23 cellular contexts compared by ENCODE assay signal in genomic region chr7:148665211-148665610, GRCh38.
"Had no signal": no experiment of that assay in that cellular context is flagged by ENCODE, and none has a peak within 500 bp of the region (broad histone marks: within the 10 kb centered on the region; RNA-seq: fewer than 3 reads in every experiment).

No MANE protein-coding gene starts in this region.

- H3K27ac ChIP-seq: esophagus squamous epithelium, neutrophil, parathyroid adenoma, prostate gland, right atrium auricular region, stomach, thyroid gland had no signal

- H3K4me1 ChIP-seq: esophagus squamous epithelium, parathyroid adenoma, prostate gland, right atrium auricular region, stomach had no signal

- H3K4me1 Mint-ChIP-seq: naive B cell; neural crest cell; stimulated activated effector memory CD8-positive, alpha-beta T cell treated with anti-CD3 and anti-CD28 coated beads, Interleukin-12 subunit alpha, Interleukin-12 subunit beta, amount 100 ng/mL, for 72 hours had no signal

- H2AFZ ChIP-seq: parathyroid adenoma had no signal

- H3K36me3 Mint-ChIP-seq: naive B cell; natural killer cell treated with Interleukin-12 subunit alpha and Interleukin-12 subunit beta and Interleukin-15 and Interleukin-18, amount 100 ng/mL, for 72 hours; stimulated activated effector memory CD8-positive, alpha-beta T cell treated with anti-CD3 and anti-CD28 coated beads, Interleukin-12 subunit alpha, Interleukin-12 subunit beta, amount 100 ng/mL, for 72 hours had no signal

- ATAC-seq: effector memory CD8-positive, alpha-beta T cell; natural killer cell treated with Interleukin-12 subunit alpha and Interleukin-12 subunit beta and Interleukin-15 and Interleukin-18, amount 100 ng/mL, for 72 hours; stimulated activated effector memory CD8-positive, alpha-beta T cell treated with anti-CD3 and anti-CD28 coated beads, Interleukin-12 subunit alpha, Interleukin-12 subunit beta, amount 100 ng/mL, for 72 hours had no signal

- H3K79me2 ChIP-seq: parathyroid adenoma had no signal

- H3K9me3 Mint-ChIP-seq: effector memory CD8-positive, alpha-beta T cell; naive B cell; natural killer cell treated with Interleukin-12 subunit alpha and Interleukin-12 subunit beta and Interleukin-15 and Interleukin-18, amount 100 ng/mL, for 72 hours; stimulated activated effector memory CD8-positive, alpha-beta T cell treated with anti-CD3 and anti-CD28 coated beads, Interleukin-12 subunit alpha, Interleukin-12 subunit beta, amount 100 ng/mL, for 72 hours had no signal

- H3K27me3 ChIP-seq: esophagus squamous epithelium, neutrophil, right atrium auricular region, stomach, thyroid gland had no signal

- H3K4me3 ChIP-seq: esophagus squamous epithelium, lung, prostate gland, right atrium auricular region, stomach, thyroid gland had no signal

- H3K36me3 ChIP-seq: esophagus squamous epithelium, neutrophil, prostate gland, right atrium auricular region, stomach, thyroid gland had no signal

- FAIRE-seq: endometrium, keratinocyte had no signal

- H3K9me3 ChIP-seq: esophagus squamous epithelium, neutrophil, prostate gland, right atrium auricular region, stomach, thyroid gland had no signal

- H3K4me3 Mint-ChIP-seq: effector memory CD8-positive, alpha-beta T cell; memory B cell; naive B cell; natural killer cell treated with Interleukin-12 subunit alpha and Interleukin-12 subunit beta and Interleukin-15 and Interleukin-18, amount 100 ng/mL, for 72 hours; neural crest cell; stimulated activated effector memory CD8-positive, alpha-beta T cell treated with anti-CD3 and anti-CD28 coated beads, Interleukin-12 subunit alpha, Interleukin-12 subunit beta, amount 100 ng/mL, for 72 hours had no signal

- H3K9ac ChIP-seq: parathyroid adenoma had no signal

- DNase-seq: cortex of kidney; effector memory CD8-positive, alpha-beta T cell; erythroblast; esophagus squamous epithelium; foreskin melanocyte; naive B cell; stimulated activated CD4-positive, alpha-beta T cell treated with anti-CD3 and anti-CD28 coated beads, Interleukin-2, amount 100 ng/mL, for 24 hours; stimulated activated CD4-positive, alpha-beta T cell treated with anti-CD3 and anti-CD28 coated beads, Interleukin-4, amount 100 ng/mL, for 24 hours; stimulated activated naive CD4-positive, alpha-beta T cell treated with Interleukin-2 at 50 U/mL for 16 hours; stomach; thyroid gland; trophoblast cell had no signal

- H3K27ac Mint-ChIP-seq: effector memory CD8-positive, alpha-beta T cell; memory B cell; naive B cell; natural killer cell treated with Interleukin-12 subunit alpha and Interleukin-12 subunit beta and Interleukin-15 and Interleukin-18, amount 100 ng/mL, for 72 hours; stimulated activated effector memory CD8-positive, alpha-beta T cell treated with anti-CD3 and anti-CD28 coated beads, Interleukin-12 subunit alpha, Interleukin-12 subunit beta, amount 100 ng/mL, for 72 hours had no signal
